ENCODE assay signal across 9 cellular contexts in genomic region chr14:105861985-105862465, GRCh38.
DNase-seq lines count a peak whose midpoint lies in the region; ATAC-seq lines count a peak whose summit lies in the region.
"Had no signal": no experiment of that assay in that cellular context is flagged by ENCODE, and none has a peak within 500 bp of the region (broad histone marks: within the 10 kb centered on the region; RNA-seq: fewer than 3 reads in every experiment).

No MANE protein-coding gene starts in this region.

- H3K4me1 Mint-ChIP-seq in activated CD4-positive, alpha-beta memory T cell treated with anti-CD3 and anti-CD28 coated beads, Interleukin-2, amount 10 ng/mL, durations not matched to agents 7 days and 5 days: peaks cover 59% of the 10 kb centered on the region
- H3K4me1 Mint-ChIP-seq in stimulated activated naive CD8-positive, alpha-beta T cell treated with anti-CD3 and anti-CD28 coated beads, Interleukin-15, Interleukin-2, amounts not matched to agents 100 ng/mL and 50 ng/mL, for 24 hours (ENCODE audit: low read depth): peaks cover 32% of the 10 kb centered on the region

- H3K4me3 ChIP-seq in neuronal stem cell (ENCODE audit: low read length in 2 of 2): no peak overlapping the region

- no peak overlapping the region for H2AFZ ChIP-seq in neuronal stem cell (ENCODE audit: low read length)

- H3K79me1 ChIP-seq in neuronal stem cell (ENCODE audit: low read depth, low read length): peaks cover 2% of the 10 kb centered on the region

- H3K23ac ChIP-seq in neuronal stem cell (ENCODE audit: low read depth, low read length, poor library complexity): no peak overlapping the region

- peak overlapping the region; percentile 74 for H3K4me3 Mint-ChIP-seq in activated CD4-positive, alpha-beta memory T cell treated with anti-CD3 and anti-CD28 coated beads, Interleukin-2, amount 10 ng/mL, durations not matched to agents 7 days and 5 days
- peak overlapping the region; percentile 85 for H3K4me3 Mint-ChIP-seq in stimulated activated naive CD8-positive, alpha-beta T cell treated with anti-CD3 and anti-CD28 coated beads, Interleukin-15, Interleukin-2, amounts not matched to agents 100 ng/mL and 50 ng/mL, for 24 hours

- H3K9me3 Mint-ChIP-seq in activated CD4-positive, alpha-beta memory T cell treated with anti-CD3 and anti-CD28 coated beads, Interleukin-2, amount 10 ng/mL, durations not matched to agents 7 days and 5 days: no peaks in the 10 kb centered on the region
- H3K9me3 Mint-ChIP-seq in stimulated activated naive CD8-positive, alpha-beta T cell treated with anti-CD3 and anti-CD28 coated beads, Interleukin-15, Interleukin-2, amounts not matched to agents 100 ng/mL and 50 ng/mL, for 24 hours: no peaks in the 10 kb centered on the region

- POLR2A ChIA-PET in activated CD4-positive, alpha-beta memory T cell treated with anti-CD3 and anti-CD28 coated beads, Interleukin-2, amount 10 ng/mL, durations not matched to agents 7 days and 5 days (lab: Charles Lee): interaction anchor here (0.7 to 1.5 kb wide), 11 partner anchors 9 to 613 kb away, joined by 3 to 5 read pairs (median 3); partner anchors contain the start of genes BRF1 and BTBD6

- H3K27ac ChIP-seq in neuronal stem cell (replicated peaks; ENCODE audit: low read length): no peak overlapping the region
- H3K27ac ChIP-seq: C4-2B had no signal

- H2BK12ac ChIP-seq in neuronal stem cell (ENCODE audit: low read length): no peak overlapping the region

- no CpG with 5 or more reads among the region's 11 CpGs for WGBS in neuronal stem cell (ENCODE audit: extremely low coverage in 2 of 2, insufficient read length in 2 of 2, insufficient replicate concordance in 1 of 2), 2 donors

- no peak overlapping the region for H3K18ac ChIP-seq in neuronal stem cell (ENCODE audit: low read length)

- DNase-seq in activated gamma-delta T cell treated with Interleukin-2 at 50 U/mL for 16 hours (peak; percentile 38), activated gamma-delta T cell (lab: John Stamatoyannopoulos, UW) (no peak), NCI-H524 (lab: John Stamatoyannopoulos, UW) (no peak), neuronal stem cell (ENCODE audit: low spot score) (no peak)
- peak; percentile 62 for DNase-seq in activated CD4-positive, alpha-beta memory T cell treated with anti-CD3 and anti-CD28 coated beads, Interleukin-2, amount 10 ng/mL, durations not matched to agents 7 days and 5 days

- peaks cover 0 to 70% of the 10 kb centered on the region in 2 donors for H3K9me3 ChIP-seq in neuronal stem cell (replicated peaks in 1 of 2; ENCODE audit: control insufficient read depth in 2 of 2, insufficient read depth in 1 of 2, low read depth in 1 of 2, low read length in 2 of 2)

- CTCF ChIA-PET in activated CD4-positive, alpha-beta memory T cell treated with anti-CD3 and anti-CD28 coated beads, Interleukin-2, amount 10 ng/mL, durations not matched to agents 7 days and 5 days (lab: Charles Lee): no interaction called here

- ATAC-seq in HG02970 (IDR thresholded peaks at IDR 0.05; ENCODE audit: low FRiP score, unreplicated experiment) (peak; percentile 52), HG02870 (IDR thresholded peaks at IDR 0.05; ENCODE audit: unreplicated experiment) (no peak)

- no peak overlapping the region for H2BK15ac ChIP-seq in neuronal stem cell (ENCODE audit: low read length)

- H3K36me3 Mint-ChIP-seq in activated CD4-positive, alpha-beta memory T cell treated with anti-CD3 and anti-CD28 coated beads, Interleukin-2, amount 10 ng/mL, durations not matched to agents 7 days and 5 days (ENCODE audit: low read depth): peaks cover 5% of the 10 kb centered on the region
- peaks cover 13% of the 10 kb centered on the region for H3K36me3 Mint-ChIP-seq in stimulated activated naive CD8-positive, alpha-beta T cell treated with anti-CD3 and anti-CD28 coated beads, Interleukin-15, Interleukin-2, amounts not matched to agents 100 ng/mL and 50 ng/mL, for 24 hours (ENCODE audit: low read depth)

- H3K14ac ChIP-seq in neuronal stem cell (ENCODE audit: low read length): no peak overlapping the region

- H3K9ac ChIP-seq in neuronal stem cell (ENCODE audit: low read depth, low read length, poor library complexity): no peak overlapping the region

- H3K27me3 ChIP-seq in neuronal stem cell (ENCODE audit: control insufficient read depth in 3 of 3, insufficient read depth in 3 of 3, low read depth in 1 of 3, low read length in 3 of 3): peaks cover 0 to 15% (median 0%) of the 10 kb centered on the region in 3 experiments

- peak overlapping the region; percentile 98 for H3K27ac Mint-ChIP-seq in activated CD4-positive, alpha-beta memory T cell treated with anti-CD3 and anti-CD28 coated beads, Interleukin-2, amount 10 ng/mL, durations not matched to agents 7 days and 5 days
- peak overlapping the region; percentile 94 for H3K27ac Mint-ChIP-seq in stimulated activated naive CD8-positive, alpha-beta T cell treated with anti-CD3 and anti-CD28 coated beads, Interleukin-15, Interleukin-2, amounts not matched to agents 100 ng/mL and 50 ng/mL, for 24 hours

- no peak overlapping the region for H2BK5ac ChIP-seq in neuronal stem cell (ENCODE audit: low read length)

- H3K4me2 ChIP-seq in neuronal stem cell (ENCODE audit: insufficient read depth, low read length, poor library complexity, severe bottlenecking): no peak overlapping the region

- H2BK120ac ChIP-seq in neuronal stem cell (ENCODE audit: low read depth, low read length): no peak overlapping the region

- no peak overlapping the region for H3K4ac ChIP-seq in neuronal stem cell (ENCODE audit: low read length)

- no peaks in the 10 kb centered on the region for H3K4me1 ChIP-seq in neuronal stem cell (ENCODE audit: control insufficient read depth in 2 of 2, insufficient read depth in 1 of 2, low read depth in 1 of 2, low read length in 2 of 2)

- peaks cover 2% of the 10 kb centered on the region for H3K27me3 Mint-ChIP-seq in activated CD4-positive, alpha-beta memory T cell treated with anti-CD3 and anti-CD28 coated beads, Interleukin-2, amount 10 ng/mL, durations not matched to agents 7 days and 5 days
- no peaks in the 10 kb centered on the region for H3K27me3 Mint-ChIP-seq in stimulated activated naive CD8-positive, alpha-beta T cell treated with anti-CD3 and anti-CD28 coated beads, Interleukin-15, Interleukin-2, amounts not matched to agents 100 ng/mL and 50 ng/mL, for 24 hours

- no peak overlapping the region for H4K91ac ChIP-seq in neuronal stem cell (ENCODE audit: low read depth, low read length, poor library complexity)

- H4K8ac ChIP-seq in neuronal stem cell (ENCODE audit: low read depth, low read length): no peak overlapping the region

- no peaks in the 10 kb centered on the region for H3K36me3 ChIP-seq in neuronal stem cell (replicated peaks in 1 of 2; ENCODE audit: control insufficient read depth in 2 of 2, insufficient read depth in 2 of 2, low read length in 2 of 2)

- H2AK5ac ChIP-seq in neuronal stem cell (ENCODE audit: low read depth, low read length): no peak overlapping the region

Comparison
In these comparisons a context has a peak if more than half of its experiments do, and no peak if none do; other contexts are left out.
1. DNase-seq: peak in activated gamma-delta T cell treated with Interleukin-2 at 50 U/mL for 16 hours (single experiment) and activated CD4-positive, alpha-beta memory T cell treated with anti-CD3 and anti-CD28 coated beads, Interleukin-2, amount 10 ng/mL, durations not matched to agents 7 days and 5 days (single experiment); none in activated gamma-delta T cell (single experiment), NCI-H524 (0 of 2) and neuronal stem cell (single experiment).